In genomic region chr3:108219336-108219735, GRCh38 we compare ENCODE assay signal across 11 cellular contexts. TPM values are rescaled to one million over a fixed set of nuclear protein-coding genes. Genes with fewer than 3 reads are reported as not detected.
A peak's percentile ranks its signal among the peaks of the same experiment; 100 is the strongest.
DNase-seq lines count a peak whose midpoint lies in the region; ATAC-seq and TF ChIP-seq lines count a peak whose summit lies in the region.
"Had no signal": no experiment of that assay in that cellular context is flagged by ENCODE, and none has a peak within 500 bp of the region (broad histone marks: within the 10 kb centered on the region; RNA-seq: fewer than 3 reads in every experiment).

No MANE protein-coding gene starts in this region.

- H3K4me3 ChIP-seq in SK-N-SH (ENCODE audit: low read depth in 2 of 2, low read length in 1 of 2) (no peak overlapping the region), skeletal muscle satellite cell (ENCODE audit: low read length) (no peak overlapping the region), coronary artery (no peak overlapping the region)

- H3K4me2 ChIP-seq in SK-N-SH = peak overlapping the region; percentile 69; the same call in 1 of the 2 replicates
- peak overlapping the region; percentile 44 for H3K4me2 ChIP-seq in skeletal muscle satellite cell (ENCODE audit: low read length)

- POLR2A ChIA-PET in SK-N-SH (lab: Yijun Ruan, JAX) = no interaction called here

- H3K27ac ChIP-seq in SK-N-SH (ENCODE audit: low read depth in 2 of 2, low read length in 1 of 2) (peak overlapping the region in 1 of 2 experiments; percentile 34; a peak in 1 of 4 replicates), VCaP (peak overlapping the region; percentile 76), coronary artery (no peak overlapping the region)
- H3K27ac ChIP-seq: 22Rv1 had no signal

- ATAC-seq in SK-N-SH treated with all-trans-retinoic acid at 6 μM for 48 hours (no peak), HG03066 (IDR thresholded peaks at IDR 0.05; ENCODE audit: low read depth, unreplicated experiment) (peak; percentile 22), HG03439 (IDR thresholded peaks at IDR 0.05; ENCODE audit: unreplicated experiment) (no peak)

- H3K27me3 ChIP-seq in SK-N-SH (ENCODE audit: insufficient read depth) (no peaks in the 10 kb centered on the region), skeletal muscle satellite cell (ENCODE audit: control insufficient read depth, insufficient read depth, low read length) (no peaks in the 10 kb centered on the region)

- H3K36me3 ChIP-seq in SK-N-SH (replicated peaks in 1 of 2; ENCODE audit: control insufficient read depth in 1 of 2, insufficient read depth in 2 of 2, low read length in 1 of 2) (peaks cover 14 to 19% of the 10 kb centered on the region in 2 experiments), skeletal muscle satellite cell (ENCODE audit: insufficient read depth, low read length) (no peaks in the 10 kb centered on the region)

- no peak overlapping the region for H2AFZ ChIP-seq in SK-N-SH (ENCODE audit: low read depth)

- peaks cover 11% of the 10 kb centered on the region for H3F3A ChIP-seq in SK-N-SH (replicated peaks; ENCODE audit: insufficient read depth)

- WGBS in SK-N-SH (ENCODE audit: low lambda C conversion rate) = 92% methylated on average over 9 of the region's 9 CpGs

- no peaks in the 10 kb centered on the region for H4K20me1 ChIP-seq in SK-N-SH (ENCODE audit: insufficient read depth)

- no peak overlapping the region for H3K9ac ChIP-seq in SK-N-SH
- H3K9ac ChIP-seq in skeletal muscle satellite cell (ENCODE audit: low read depth, low read length) = no peak overlapping the region

- H3K4me1 ChIP-seq in SK-N-SH (ENCODE audit: control insufficient read depth in 1 of 2, insufficient read depth in 2 of 2, low read depth in 1 of 2, low read length in 1 of 2) (peaks cover 18 to 32% of the 10 kb centered on the region in 2 experiments; a peak in 3 of 4 replicates), skeletal muscle satellite cell (ENCODE audit: control insufficient read depth, insufficient read depth, low read length) (peaks cover 43% of the 10 kb centered on the region)

- no peak for DNase-seq in SK-N-SH
- no peak for DNase-seq in coronary artery (ENCODE audit: low spot score)
- no peak for DNase-seq in NCI-H1694 treated with DMSO at 0.1 percent for 48 hours (lab: John Stamatoyannopoulos, UW)
- DNase-seq: DMS153, substantia nigra had no signal

- H3K79me2 ChIP-seq in SK-N-SH (ENCODE audit: insufficient read depth) = peaks cover 25% of the 10 kb centered on the region

- CTCF ChIA-PET in SK-N-SH (lab: Yijun Ruan, JAX) = interaction anchor here (1.3 kb wide), 1 partner anchor 258 kb away, joined by 3 read pairs; no protein-coding TSS in a partner anchor

- H3K9me2 ChIP-seq in SK-N-SH = no peaks in the 10 kb centered on the region

- TF ChIP-seq CTCF in SK-N-SH (IDR thresholded peaks at IDR 0.05) = no peak
- TF ChIP-seq CTCF in VCaP (conservative IDR thresholded peaks at IDR 0.05) = no peak
- TF ChIP-seq CTCF in coronary artery (IDR thresholded peaks at IDR 0.05) = no peak

- no peaks in the 10 kb centered on the region for H3K9me3 ChIP-seq in SK-N-SH
- no peaks in the 10 kb centered on the region for H3K9me3 ChIP-seq in skeletal muscle satellite cell (replicated peaks; ENCODE audit: low read length)

- no peak for TF ChIP-seq EP300 in SK-N-SH (IDR thresholded peaks at IDR 0.05; ENCODE audit: borderline replicate concordance in 1 of 2, low read depth in 1 of 2, low read length in 1 of 2)

- TF ChIP-seq RAD21 in SK-N-SH (IDR thresholded peaks at IDR 0.05; ENCODE audit: low read length) = no peak

TF ChIP-seq in SK-N-SH, 30 proteins besides CTCF, POLR2A, EP300 and RAD21:
- TF ChIP-seq IRF3 (IDR thresholded peaks at IDR 0.05; ENCODE audit: low read depth, low read length) (no peak), MEF2A (IDR thresholded peaks at IDR 0.05; ENCODE audit: borderline replicate concordance, low read depth) (no peak), FOSL2 (IDR thresholded peaks at IDR 0.05; ENCODE audit: borderline replicate concordance, low read depth) (no peak), YY1 (IDR thresholded peaks at IDR 0.05; ENCODE audit: low read depth) (no peak), CHD2 (IDR thresholded peaks at IDR 0.05; ENCODE audit: low read length, partially characterized antibody) (no peak)

TF ChIP-seq in SK-N-SH treated with all-trans-retinoic acid at 6 μM for 48 hours, 23 proteins besides CTCF, POLR2A, EP300 and RAD21:
- TF ChIP-seq ISL1 (CRISPR knock-in tag; IDR thresholded peaks at IDR 0.05) = no peak
- no peak for TF ChIP-seq PATZ1 (CRISPR knock-in tag; IDR thresholded peaks at IDR 0.05; ENCODE audit: borderline replicate concordance)

RNA-seq across cellular contexts. Expression of gene IFT57, which starts 2.9 kb away (rescaled TPM):
- 47.8 and 81.6 TPM in 2 replicates for polyA plus RNA-seq in SK-N-SH (2012; rRNA removed)
- polyA plus RNA-seq in SK-N-SH (2012; cell fraction: cytosol; rRNA removed) = 72.9 and 102 TPM in 2 replicates
- polyA plus RNA-seq in SK-N-SH (2012; cell fraction: nucleus; rRNA removed) = 68.9 and 85.2 TPM in 2 replicates
- 44.1 and 44.4 TPM in 2 replicates for total RNA-seq in skeletal muscle satellite cell (2012; rRNA removed)
